19 cellular contexts compared by ENCODE assay signal in genomic region chr3:180093535-180093934, GRCh38. TPM values are rescaled to one million over a fixed set of nuclear protein-coding genes. Genes with fewer than 3 reads are reported as not detected.
DNase-seq lines count a peak whose midpoint lies in the region; ATAC-seq and TF ChIP-seq lines count a peak whose summit lies in the region.
"Had no signal": no experiment of that assay in that cellular context is flagged by ENCODE, and none has a peak within 500 bp of the region (broad histone marks: within the 10 kb centered on the region; RNA-seq: fewer than 3 reads in every experiment).

No MANE protein-coding gene starts in this region.

- no peak overlapping the region for H2BK12ac ChIP-seq in neuronal stem cell (ENCODE audit: low read length)

- H3K4me2 ChIP-seq in DND-41 (ENCODE audit: insufficient read depth, low read length) (no peak overlapping the region), neuronal stem cell (ENCODE audit: insufficient read depth, low read length, poor library complexity, severe bottlenecking) (no peak overlapping the region)
- H3K4me2 ChIP-seq: A549 had no signal

- no peak overlapping the region for H3K4ac ChIP-seq in neuronal stem cell (ENCODE audit: low read length)

- no peak overlapping the region for H2AK5ac ChIP-seq in neuronal stem cell (ENCODE audit: low read depth, low read length)

- no peaks in the 10 kb centered on the region for H4K20me1 ChIP-seq in DND-41 (ENCODE audit: insufficient read depth, low read length)

- H3K27me3 ChIP-seq in DND-41 (ENCODE audit: insufficient read depth, low read length, poor library complexity) (no peaks in the 10 kb centered on the region), neuronal stem cell (ENCODE audit: control insufficient read depth in 3 of 3, insufficient read depth in 3 of 3, low read depth in 1 of 3, low read length in 3 of 3) (no peaks in the 10 kb centered on the region)

- H3K23ac ChIP-seq in neuronal stem cell (ENCODE audit: low read depth, low read length, poor library complexity): no peak overlapping the region

- H4K8ac ChIP-seq in neuronal stem cell (ENCODE audit: low read depth, low read length): no peak overlapping the region

- no peak overlapping the region for H3K4me3 ChIP-seq in DND-41 (ENCODE audit: low read depth in 1 of 2, low read length in 2 of 2)
- H3K4me3 ChIP-seq in neuronal stem cell (ENCODE audit: low read length in 2 of 2): no peak overlapping the region
- H3K4me3 ChIP-seq: A549, GM12878 had no signal

- H2AFZ ChIP-seq in DND-41 (ENCODE audit: low read depth, low read length): 0 out of 2 replicates have a peak overlapping the region, but pooled peaks have one; percentile 6
- H2AFZ ChIP-seq in neuronal stem cell (ENCODE audit: low read length): no peak overlapping the region

- no peaks in the 10 kb centered on the region for H3K79me1 ChIP-seq in neuronal stem cell (ENCODE audit: low read depth, low read length)

- TF ChIP-seq CTCF in DND-41 (IDR thresholded peaks at IDR 0.05; ENCODE audit: borderline replicate concordance, extremely low read depth, low read length, poor library complexity, severe bottlenecking): no peak

- H3K27ac ChIP-seq in DND-41 (ENCODE audit: low read length): no peak overlapping the region
- H3K27ac ChIP-seq in neuronal stem cell (replicated peaks; ENCODE audit: low read length): no peak overlapping the region
- H3K27ac ChIP-seq: 22Rv1, A549, C4-2B had no signal

- H4K91ac ChIP-seq in neuronal stem cell (ENCODE audit: low read depth, low read length, poor library complexity): peak overlapping the region; percentile 72

- no peak overlapping the region for H3K9ac ChIP-seq in DND-41 (ENCODE audit: low read depth, low read length)
- H3K9ac ChIP-seq in neuronal stem cell (ENCODE audit: low read depth, low read length, poor library complexity): no peak overlapping the region

- H3K4me1 ChIP-seq in DND-41 (ENCODE audit: insufficient read depth, low read length) (no peaks in the 10 kb centered on the region), neuronal stem cell (ENCODE audit: control insufficient read depth in 2 of 2, insufficient read depth in 1 of 2, low read depth in 1 of 2, low read length in 2 of 2) (no peaks in the 10 kb centered on the region)
- H3K4me1 ChIP-seq: A549, Caco-2 had no signal

- H2BK5ac ChIP-seq in neuronal stem cell (ENCODE audit: low read length): no peak overlapping the region

- H3K36me3 ChIP-seq in DND-41 (ENCODE audit: insufficient read depth, low read length) (no peaks in the 10 kb centered on the region), neuronal stem cell (replicated peaks in 1 of 2; ENCODE audit: control insufficient read depth in 2 of 2, insufficient read depth in 2 of 2, low read length in 2 of 2) (no peaks in the 10 kb centered on the region)

- no peaks in the 10 kb centered on the region for H3K79me2 ChIP-seq in DND-41 (ENCODE audit: insufficient read depth, low read length)

- no peak overlapping the region for H3K18ac ChIP-seq in neuronal stem cell (ENCODE audit: low read length)

- no peak for ATAC-seq in DND-41 (ENCODE audit: insufficient read depth, low read depth)
- ATAC-seq: A549 had no signal

- H3K9me3 ChIP-seq in DND-41 (ENCODE audit: insufficient read depth, low read length, severe bottlenecking) (no peaks in the 10 kb centered on the region), neuronal stem cell (replicated peaks in 1 of 2; ENCODE audit: control insufficient read depth in 2 of 2, insufficient read depth in 1 of 2, low read depth in 1 of 2, low read length in 2 of 2) (peaks cover 0 to 2% of the 10 kb centered on the region in 2 donors)
- H3K9me3 ChIP-seq: A549, Caco-2 had no signal

- no peak overlapping the region for H2BK15ac ChIP-seq in neuronal stem cell (ENCODE audit: low read length)

- WGBS in neuronal stem cell (ENCODE audit: extremely low coverage in 2 of 2, insufficient read length in 2 of 2, insufficient replicate concordance in 1 of 2), 2 donors: no CpG with 5 or more reads among the region's 1 CpG

- DNase-seq in NCI-H510A treated with DMSO at 0.1 percent for 48 hours (lab: John Stamatoyannopoulos, UW): peak; percentile 15
- no peak for DNase-seq in NCI-H510A (lab: John Stamatoyannopoulos, UW)
- DNase-seq in DND-41: no peak
- DNase-seq in NCI-H2029 treated with DMSO at 0.1 percent for 48 hours (lab: John Stamatoyannopoulos, UW): peak; percentile 74
- DNase-seq in neuronal stem cell (ENCODE audit: low spot score): no peak
- no peak for DNase-seq in NCI-H2107 (lab: John Stamatoyannopoulos, UW)
- DNase-seq in NCI-H1105 treated with DMSO at 0.1 percent for 48 hours (lab: John Stamatoyannopoulos, UW): no peak
- DNase-seq: AML-193; Caco-2; CD4-positive, alpha-beta T cell; DMS79 treated with DMSO at 0.1 percent for 48 hours; EL; H9; IMR-90 had no signal

- no peak overlapping the region for H3K14ac ChIP-seq in neuronal stem cell (ENCODE audit: low read length)

- no peak overlapping the region for H2BK120ac ChIP-seq in neuronal stem cell (ENCODE audit: low read depth, low read length)

RNA-seq across cellular contexts. Expression of gene PEX5L, which starts 56.8 kb away (rescaled TPM):
- 0.42 TPM for polyA plus RNA-seq in neuronal stem cell (2013, experiment 1 of 2)
- polyA plus RNA-seq in neuronal stem cell (2013, experiment 2 of 2): 0.18 TPM
- polyA plus RNA-seq: BJ, IMR-90 had no signal

Comparison
In these comparisons a context has a peak if more than half of its experiments do, and no peak if none do; other contexts are left out.
1. DNase-seq: peak in NCI-H510A treated with DMSO at 0.1 percent for 48 hours (single experiment) and NCI-H2029 treated with DMSO at 0.1 percent for 48 hours (single experiment); none in NCI-H510A (single experiment), DND-41 (single experiment), neuronal stem cell (single experiment), NCI-H2107 (single experiment) and NCI-H1105 treated with DMSO at 0.1 percent for 48 hours (single experiment).